16 cellular contexts compared by ENCODE assay signal in the genomic region with DNA sequence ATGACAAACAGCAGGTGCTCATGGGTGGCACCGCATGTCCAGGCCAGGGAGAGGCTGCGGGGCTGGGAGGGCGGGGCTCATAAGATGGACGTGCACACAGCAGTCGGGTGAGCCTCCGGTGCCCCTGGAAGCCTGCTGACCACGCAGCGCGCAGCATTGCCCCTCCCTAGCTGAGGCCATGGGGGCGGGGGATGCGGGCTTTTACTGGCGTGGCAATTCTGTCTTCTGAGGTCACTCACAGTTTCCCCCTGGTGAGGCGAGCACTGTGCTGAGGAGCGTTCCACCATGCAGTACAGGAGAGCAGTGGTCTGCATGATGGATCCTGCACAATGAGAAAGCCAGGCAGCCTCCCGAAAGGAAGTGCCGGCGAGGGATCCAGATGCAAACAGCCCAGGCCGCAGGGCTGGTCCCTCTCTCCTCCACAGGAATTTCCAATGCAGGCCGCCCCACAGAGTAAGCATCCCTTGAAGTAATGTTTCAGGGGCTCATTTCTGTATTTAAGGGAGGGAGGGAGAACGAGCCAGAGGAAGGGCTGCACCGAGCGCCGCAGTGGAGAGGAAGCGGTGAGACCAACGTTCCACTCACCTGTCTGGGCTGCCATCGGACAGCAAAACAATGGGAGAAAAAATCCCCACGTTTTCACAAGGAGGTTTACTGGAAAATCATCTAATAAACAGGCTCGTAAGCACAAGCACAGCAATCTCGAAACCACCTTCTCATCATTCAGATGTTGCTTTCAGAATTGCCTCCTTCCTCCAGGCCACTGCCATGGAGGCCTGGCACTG. TPM values are rescaled to one million over a fixed set of nuclear protein-coding genes. Genes with fewer than 3 reads are reported as not detected.
DNase-seq lines count a peak whose midpoint lies in the region; ATAC-seq and TF ChIP-seq lines count a peak whose summit lies in the region.
"Had no signal": no experiment of that assay in that cellular context is flagged by ENCODE, and none has a peak within 500 bp of the region (broad histone marks: within the 10 kb centered on the region; RNA-seq: fewer than 3 reads in every experiment).

No MANE protein-coding gene starts in this region.

- H3K4me1 ChIP-seq in thymus (ENCODE audit: control insufficient read depth, insufficient read depth, low read length) = peaks cover 18% of the 10 kb centered on the region
- H3K4me1 ChIP-seq in breast epithelium = no peaks in the 10 kb centered on the region
- H3K4me1 ChIP-seq: A549, thyroid gland had no signal

- WGBS in thymus = 92% methylated on average over 29 of the region's 29 CpGs

- H3K27me3 ChIP-seq in thymus (ENCODE audit: control insufficient read depth, insufficient read depth) (no peaks in the 10 kb centered on the region), breast epithelium (peaks cover 0 to 7% of the 10 kb centered on the region in 2 donors)
- H3K27me3 ChIP-seq: thyroid gland had no signal

- no peaks in the 10 kb centered on the region for H3K9me3 ChIP-seq in thymus (ENCODE audit: control insufficient read depth)
- peaks cover 0 to 5% of the 10 kb centered on the region in 2 donors for H3K9me3 ChIP-seq in breast epithelium
- H3K9me3 ChIP-seq: A549, neutrophil, thyroid gland had no signal

- H3K27ac ChIP-seq in thymus (ENCODE audit: low read depth) (peak overlapping the region; percentile 83), breast epithelium (no peak overlapping the region)
- H3K27ac ChIP-seq: A549, neutrophil, thyroid gland had no signal

- no peak for TF ChIP-seq CTCF in breast epithelium (IDR thresholded peaks at IDR 0.05)

- ATAC-seq in GM18511 (IDR thresholded peaks at IDR 0.05; ENCODE audit: unreplicated experiment) (no peak), HG02938 (IDR thresholded peaks at IDR 0.05; ENCODE audit: unreplicated experiment) (no peak)
- ATAC-seq: A549 had no signal

- no peak for TF ChIP-seq POLR2A in breast epithelium (IDR thresholded peaks at IDR 0.05)

- DNase-seq in activated naive CD4-positive, alpha-beta T cell treated with Interleukin-2 at 50 U/mL for 16 hours = peak; percentile 55
- DNase-seq in activated naive CD4-positive, alpha-beta T cell (lab: John Stamatoyannopoulos, UW) = no peak
- DNase-seq in activated T-helper 1 cell treated with Interleukin-2 at 50 U/mL for 16 hours (ENCODE audit: low read depth) (peak; percentile 11), posterior vena cava (ENCODE audit: low spot score) (peak; percentile 29), breast epithelium (ENCODE audit: low spot score in 2 of 2) (no peak)
- DNase-seq: DMS53, NCI-H1048, NCI-H510A treated with DMSO at 0.1 percent for 48 hours, Right ventricle myocardium superior, thyroid gland had no signal

- no peak overlapping the region for H3K4me3 ChIP-seq in thymus (ENCODE audit: low read length)
- H3K4me3 ChIP-seq in breast epithelium = no peak overlapping the region
- H3K4me3 ChIP-seq: A549, thyroid gland had no signal

- intact Hi-C loops in posterior vena cava (cut with DNase I) = no loop called here
- intact Hi-C loops in breast epithelium (cut with DNase I; ENCODE audit: low total_unique reads) = no loop called here

- H3K36me3 ChIP-seq in thymus (ENCODE audit: control insufficient read depth, insufficient read depth) (no peaks in the 10 kb centered on the region), breast epithelium (no peaks in the 10 kb centered on the region)
- H3K36me3 ChIP-seq: neutrophil, thyroid gland had no signal

RNA-seq across cellular contexts. Expression of gene IRF4, which starts 56.0 kb away (rescaled TPM):
- total RNA-seq in posterior vena cava = 1 to 10 TPM; 1.7 to 2.7 TPM
- 7.5 TPM for polyA plus RNA-seq in thymus
- total RNA-seq in breast epithelium = 10 to 100 TPM in 2 of 3 donors, 1 to 10 TPM in 1; 9.1 to 25.2 (median 13.0) TPM
- total RNA-seq: endothelial cell of umbilical vein had no signal
- polyA plus RNA-seq: endothelial cell of umbilical vein had no signal

Comparison
In these comparisons a context has a peak if more than half of its experiments do, and no peak if none do; other contexts are left out.
1. DNase-seq: peak in activated naive CD4-positive, alpha-beta T cell treated with Interleukin-2 at 50 U/mL for 16 hours (single experiment), activated T-helper 1 cell treated with Interleukin-2 at 50 U/mL for 16 hours (single experiment) and posterior vena cava (single experiment); none in activated naive CD4-positive, alpha-beta T cell (0 of 4) and breast epithelium (0 of 2).